In the genomic region with DNA sequence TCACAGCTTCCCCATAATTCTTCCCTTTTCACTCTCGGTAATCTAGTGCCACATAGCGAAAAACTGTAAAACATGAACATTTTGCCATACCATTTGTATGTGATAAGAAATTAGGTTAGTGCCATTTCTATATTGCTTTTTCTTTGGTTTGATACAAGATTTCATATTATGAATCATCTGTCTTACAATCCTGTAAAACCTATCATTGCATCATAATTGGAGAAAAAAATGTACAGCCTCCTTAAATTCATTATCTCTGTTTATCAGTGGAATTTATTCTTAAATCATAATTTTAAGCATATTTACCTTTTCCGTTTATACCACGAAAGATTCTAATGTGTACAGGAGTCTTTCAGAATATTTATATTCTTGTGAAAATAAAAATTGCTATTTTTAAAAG, we compare ENCODE assay signal across 25 cellular contexts.
"Had no signal": no experiment of that assay in that cellular context is flagged by ENCODE, and none has a peak within 500 bp of the region (broad histone marks: within the 10 kb centered on the region; RNA-seq: fewer than 3 reads in every experiment).

No MANE protein-coding gene starts in this region.

- H3K27me3 ChIP-seq: esophagus squamous epithelium, left lung, neutrophil, right atrium auricular region, sigmoid colon, transverse colon, upper lobe of right lung, uterus had no signal

- H3K36me3 ChIP-seq: prostate gland, uterus had no signal

- DNase-seq: cortex of kidney; effector memory CD8-positive, alpha-beta T cell; erythroblast; esophagus squamous epithelium; foreskin melanocyte; hypothalamus; immature natural killer cell; left cardiac atrium; left lung; mesenchymal stem cell; mucosa of descending colon; naive B cell; sigmoid colon; stimulated activated CD4-positive, alpha-beta T cell treated with anti-CD3 and anti-CD28 coated beads, Interleukin-2, amount 100 ng/mL, for 24 hours; stimulated activated CD4-positive, alpha-beta T cell treated with anti-CD3 and anti-CD28 coated beads, Interleukin-4, amount 100 ng/mL, for 24 hours; stimulated activated naive CD8-positive, alpha-beta T cell treated with anti-CD3 and anti-CD28 coated beads, Interleukin-15, Interleukin-2, amounts not matched to agents 100 U/mL and 50 U/mL, for 24 hours; transverse colon; upper lobe of right lung; uterus had no signal

- ATAC-seq: effector memory CD8-positive, alpha-beta T cell; left cardiac atrium; left lung; mucosa of descending colon; natural killer cell treated with Interleukin-12 subunit alpha and Interleukin-12 subunit beta and Interleukin-15 and Interleukin-18, amount 100 ng/mL, for 72 hours; stimulated activated memory B cell treated with anti-CD40 and anti-IgM and Interleukin-4, amounts not matched to agents 10 μg/mL and 1 μg/mL and 100 μg/mL, for 72 hours; stimulated activated naive CD8-positive, alpha-beta T cell treated with anti-CD3 and anti-CD28 coated beads, Interleukin-15, Interleukin-2, amounts not matched to agents 100 U/mL and 50 U/mL, for 24 hours; upper lobe of right lung had no signal

- H3K27ac ChIP-seq: esophagus squamous epithelium, left lung, prostate gland, right atrium auricular region, sigmoid colon, thoracic aorta, transverse colon, upper lobe of right lung, uterus had no signal

- H3K9me3 ChIP-seq: esophagus squamous epithelium, left lung, mucosa of descending colon, neutrophil, prostate gland, right atrium auricular region, sigmoid colon, thoracic aorta, transverse colon, upper lobe of right lung, uterus had no signal

- H3K4me3 ChIP-seq: esophagus squamous epithelium, left lung, mucosa of descending colon, prostate gland, right atrium auricular region, sigmoid colon, thoracic aorta, transverse colon, upper lobe of right lung, uterus had no signal

- H3K4me1 ChIP-seq: esophagus squamous epithelium, prostate gland, right atrium auricular region, sigmoid colon, transverse colon, upper lobe of right lung, uterus had no signal
